In the genomic region with DNA sequence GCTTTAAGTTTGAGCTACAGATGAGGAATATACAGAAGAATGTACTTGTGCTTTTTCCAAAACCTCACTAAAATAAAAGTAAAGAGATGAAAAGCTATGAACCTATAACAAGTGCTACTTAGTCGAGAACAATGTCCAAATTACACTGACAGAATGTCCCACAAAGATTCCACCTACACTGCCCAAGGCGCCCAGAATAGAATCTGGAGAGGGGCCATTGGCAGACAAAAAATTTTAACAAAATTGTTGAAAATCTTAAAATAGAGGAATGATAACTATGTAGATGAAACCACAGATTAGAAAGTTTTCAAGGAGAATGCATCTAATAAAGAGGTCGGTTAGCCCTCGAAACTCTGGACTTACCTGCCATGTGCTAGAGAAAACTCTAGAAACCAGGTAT, we compare ENCODE assay signal across 23 cellular contexts.
"Had no signal": no experiment of that assay in that cellular context is flagged by ENCODE, and none has a peak within 500 bp of the region (broad histone marks: within the 10 kb centered on the region; RNA-seq: fewer than 3 reads in every experiment).

No MANE protein-coding gene starts in this region.

- H3K27me3 ChIP-seq: colonic mucosa, esophagus muscularis mucosa, gastrocnemius medialis, heart right ventricle, left lung had no signal

- H3K27me3 Mint-ChIP-seq: dendritic cell treated with granulocyte-macrophage colony-stimulating factor and Interleukin-4, amounts not matched to agents 40 ng/mL and 50 ng/mL, for 4 days; effector memory CD8-positive, alpha-beta T cell had no signal

- ATAC-seq: effector memory CD8-positive, alpha-beta T cell; gastrocnemius medialis; heart right ventricle; left cardiac atrium; left lung; left ventricle myocardium superior; lower lobe of right lung; mucosa of descending colon; naive thymus-derived CD8-positive, alpha-beta T cell had no signal

- H3K9me3 Mint-ChIP-seq: effector memory CD8-positive, alpha-beta T cell had no signal

- H3K27ac ChIP-seq: colonic mucosa, esophagus muscularis mucosa, gastrocnemius medialis, heart right ventricle, left lung, lower lobe of right lung had no signal

- H3K36me3 Mint-ChIP-seq: naive thymus-derived CD8-positive, alpha-beta T cell had no signal

- H3K36me3 ChIP-seq: colonic mucosa, esophagus muscularis mucosa, gastrocnemius medialis, heart right ventricle, left lung, lower lobe of right lung had no signal

- H3K4me3 ChIP-seq: colonic mucosa, esophagus muscularis mucosa, gastrocnemius medialis, heart right ventricle, left lung, lower lobe of right lung, mucosa of descending colon had no signal

- H3K4me1 ChIP-seq: colonic mucosa, gastrocnemius medialis, left lung, lower lobe of right lung had no signal

- H3K27ac Mint-ChIP-seq: dendritic cell treated with granulocyte-macrophage colony-stimulating factor and Interleukin-4, amounts not matched to agents 40 ng/mL and 50 ng/mL, for 4 days; effector memory CD8-positive, alpha-beta T cell; endodermal cell; mesothelial cell of epicardium; naive B cell; naive thymus-derived CD8-positive, alpha-beta T cell had no signal

- H3K4me3 Mint-ChIP-seq: dendritic cell treated with granulocyte-macrophage colony-stimulating factor and Interleukin-4, amounts not matched to agents 40 ng/mL and 50 ng/mL, for 4 days; effector memory CD8-positive, alpha-beta T cell; endodermal cell; mesothelial cell of epicardium; naive B cell; naive thymus-derived CD8-positive, alpha-beta T cell had no signal

- H3K4me1 Mint-ChIP-seq: mesothelial cell of epicardium; naive thymus-derived CD8-positive, alpha-beta T cell had no signal

- DNase-seq: colonic mucosa; cortex of kidney; effector CD8-positive, alpha-beta T cell; effector memory CD8-positive, alpha-beta T cell; endodermal cell; foreskin fibroblast; foreskin melanocyte; gastrocnemius medialis; glutamatergic neuron; head of caudate nucleus; heart right ventricle; hippocampal formation; left cardiac atrium; left lung; left ventricle myocardium superior; lower lobe of right lung; mesenchymal stem cell; mucosa of descending colon; naive B cell; naive thymus-derived CD8-positive, alpha-beta T cell had no signal

- H3K9me3 ChIP-seq: colonic mucosa, lower lobe of right lung, mucosa of descending colon had no signal
